1 cellular context compared by ENCODE assay signal in the genomic region with DNA sequence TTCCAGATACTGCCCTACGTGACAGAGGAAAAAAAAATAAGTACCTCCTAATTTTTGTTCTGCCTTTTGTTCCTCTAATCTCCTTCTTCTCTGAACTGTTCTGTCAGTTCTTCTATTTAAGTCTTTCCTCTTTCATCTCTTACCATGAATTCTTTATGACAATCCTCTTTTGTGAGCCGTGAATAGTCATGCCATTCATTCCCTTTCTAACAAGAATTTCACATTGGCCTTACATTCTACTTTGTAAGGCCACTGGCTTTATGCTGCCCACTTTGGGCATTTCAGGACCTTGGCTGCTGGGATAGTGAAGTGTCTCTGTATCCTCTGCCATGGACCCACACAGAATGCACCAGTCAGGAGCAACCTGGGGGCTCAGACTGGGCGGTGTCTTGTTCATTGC.
TF ChIP-seq lines count a peak whose summit lies in the region.

No MANE protein-coding gene starts in this region.

TF ChIP-seq in GM23338, 12 proteins besides CTCF, POLR2A, EP300 and RAD21:
- TF ChIP-seq, protein P1, sequence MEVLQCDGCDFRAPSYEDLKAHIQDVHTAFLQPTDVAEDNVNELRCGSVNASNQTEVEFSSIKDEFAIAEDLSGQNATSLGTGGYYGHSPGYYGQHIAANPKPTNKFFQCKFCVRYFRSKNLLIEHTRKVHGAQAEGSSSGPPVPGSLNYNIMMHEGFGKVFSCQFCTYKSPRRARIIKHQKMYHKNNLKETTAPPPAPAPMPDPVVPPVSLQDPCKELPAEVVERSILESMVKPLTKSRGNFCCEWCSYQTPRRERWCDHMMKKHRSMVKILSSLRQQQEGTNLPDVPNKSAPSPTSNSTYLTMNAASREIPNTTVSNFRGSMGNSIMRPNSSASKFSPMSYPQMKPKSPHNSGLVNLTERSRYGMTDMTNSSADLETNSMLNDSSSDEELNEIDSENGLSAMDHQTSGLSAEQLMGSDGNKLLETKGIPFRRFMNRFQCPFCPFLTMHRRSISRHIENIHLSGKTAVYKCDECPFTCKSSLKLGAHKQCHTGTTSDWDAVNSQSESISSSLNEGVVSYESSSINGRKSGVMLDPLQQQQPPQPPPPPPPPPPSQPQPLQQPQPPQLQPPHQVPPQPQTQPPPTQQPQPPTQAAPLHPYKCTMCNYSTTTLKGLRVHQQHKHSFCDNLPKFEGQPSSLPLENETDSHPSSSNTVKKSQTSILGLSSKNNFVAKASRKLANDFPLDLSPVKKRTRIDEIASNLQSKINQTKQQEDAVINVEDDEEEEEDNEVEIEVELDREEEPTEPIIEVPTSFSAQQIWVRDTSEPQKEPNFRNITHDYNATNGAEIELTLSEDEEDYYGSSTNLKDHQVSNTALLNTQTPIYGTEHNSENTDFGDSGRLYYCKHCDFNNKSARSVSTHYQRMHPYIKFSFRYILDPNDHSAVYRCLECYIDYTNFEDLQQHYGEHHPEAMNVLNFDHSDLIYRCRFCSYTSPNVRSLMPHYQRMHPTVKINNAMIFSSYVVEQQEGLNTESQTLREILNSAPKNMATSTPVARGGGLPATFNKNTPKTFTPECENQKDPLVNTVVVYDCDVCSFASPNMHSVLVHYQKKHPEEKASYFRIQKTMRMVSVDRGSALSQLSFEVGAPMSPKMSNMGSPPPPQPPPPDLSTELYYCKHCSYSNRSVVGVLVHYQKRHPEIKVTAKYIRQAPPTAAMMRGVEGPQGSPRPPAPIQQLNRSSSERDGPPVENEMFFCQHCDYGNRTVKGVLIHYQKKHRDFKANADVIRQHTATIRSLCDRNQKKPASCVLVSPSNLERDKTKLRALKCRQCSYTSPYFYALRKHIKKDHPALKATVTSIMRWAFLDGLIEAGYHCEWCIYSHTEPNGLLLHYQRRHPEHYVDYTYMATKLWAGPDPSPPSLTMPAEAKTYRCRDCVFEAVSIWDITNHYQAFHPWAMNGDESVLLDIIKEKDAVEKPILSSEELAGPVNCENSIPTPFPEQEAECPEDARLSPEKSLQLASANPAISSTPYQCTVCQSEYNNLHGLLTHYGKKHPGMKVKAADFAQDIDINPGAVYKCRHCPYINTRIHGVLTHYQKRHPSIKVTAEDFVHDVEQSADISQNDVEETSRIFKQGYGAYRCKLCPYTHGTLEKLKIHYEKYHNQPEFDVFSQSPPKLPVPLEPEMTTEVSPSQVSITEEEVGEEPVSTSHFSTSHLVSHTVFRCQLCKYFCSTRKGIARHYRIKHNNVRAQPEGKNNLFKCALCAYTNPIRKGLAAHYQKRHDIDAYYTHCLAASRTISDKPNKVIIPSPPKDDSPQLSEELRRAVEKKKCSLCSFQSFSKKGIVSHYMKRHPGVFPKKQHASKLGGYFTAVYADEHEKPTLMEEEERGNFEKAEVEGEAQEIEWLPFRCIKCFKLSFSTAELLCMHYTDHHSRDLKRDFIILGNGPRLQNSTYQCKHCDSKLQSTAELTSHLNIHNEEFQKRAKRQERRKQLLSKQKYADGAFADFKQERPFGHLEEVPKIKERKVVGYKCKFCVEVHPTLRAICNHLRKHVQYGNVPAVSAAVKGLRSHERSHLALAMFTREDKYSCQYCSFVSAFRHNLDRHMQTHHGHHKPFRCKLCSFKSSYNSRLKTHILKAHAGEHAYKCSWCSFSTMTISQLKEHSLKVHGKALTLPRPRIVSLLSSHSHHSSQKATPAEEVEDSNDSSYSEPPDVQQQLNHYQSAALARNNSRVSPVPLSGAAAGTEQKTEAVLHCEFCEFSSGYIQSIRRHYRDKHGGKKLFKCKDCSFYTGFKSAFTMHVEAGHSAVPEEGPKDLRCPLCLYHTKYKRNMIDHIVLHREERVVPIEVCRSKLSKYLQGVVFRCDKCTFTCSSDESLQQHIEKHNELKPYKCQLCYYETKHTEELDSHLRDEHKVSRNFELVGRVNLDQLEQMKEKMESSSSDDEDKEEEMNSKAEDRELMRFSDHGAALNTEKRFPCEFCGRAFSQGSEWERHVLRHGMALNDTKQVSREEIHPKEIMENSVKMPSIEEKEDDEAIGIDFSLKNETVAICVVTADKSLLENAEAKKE (CRISPR knock-in tag; IDR thresholded peaks at IDR 0.05) = no peak
- TF ChIP-seq NANOG (IDR thresholded peaks at IDR 0.05; ENCODE audit: borderline replicate concordance) = no peak
